8 cellular contexts compared by ENCODE assay signal in genomic region chr2:210072922-210073509, GRCh38.
DNase-seq lines count a peak whose midpoint lies in the region; ATAC-seq and TF ChIP-seq lines count a peak whose summit lies in the region.

No MANE protein-coding gene starts in this region.

- H3K9me2 ChIP-seq in OCI-LY7 (ENCODE audit: insufficient read depth, low read length) = no peaks in the 10 kb centered on the region

- H3K4me1 Mint-ChIP-seq in Caco-2 (ENCODE audit: low read depth, unreplicated experiment) = peaks cover 6% of the 10 kb centered on the region

- no peaks in the 10 kb centered on the region for H3K27me3 Mint-ChIP-seq in Caco-2 (ENCODE audit: insufficient read depth, unreplicated experiment)

- BruUV-seq in Caco-2 (replicated peaks; lab: Mats Ljungman, UMichigan) (no TSS peak), OCI-LY7 (replicated peaks; lab: Mats Ljungman, UMichigan) (no TSS peak)

- no peak for TF ChIP-seq EP300 in esophagus muscularis mucosa (IDR thresholded peaks at IDR 0.05)

- H2AFZ ChIP-seq in OCI-LY7 (ENCODE audit: low read length) = peak overlapping the region; percentile 28; the same call in 1 of the 2 replicates

- H3K27ac Mint-ChIP-seq in Caco-2 (ENCODE audit: unreplicated experiment) = no peak overlapping the region

- POLR2A ChIA-PET in Caco-2 (lab: Charles Lee) (no interaction called here), OCI-LY7 (lab: Charles Lee) (interaction anchor here (0.7 kb wide), 1 partner anchor 68 kb away, joined by 3 read pairs; no protein-coding TSS in a partner anchor)

- DNase-seq in Caco-2 (peak in 1 of 2 experiments; percentile 26), OCI-LY7 (ENCODE audit: low spot score) (peak; percentile 58), esophagus muscularis mucosa (ENCODE audit: extremely low spot score) (no peak), retinal pigment epithelial cell (ENCODE audit: low read depth) (peak; percentile 2), vagina (ENCODE audit: extremely low spot score in 2 of 2) (no peak)
- DNase-seq in stimulated activated CD4-positive, alpha-beta T cell treated with anti-CD3 and anti-CD28 coated beads, Interleukin-12 subunit alpha, Interleukin-12 subunit beta, amount 100 ng/mL, for 4 hours = no peak

- H3K27ac ChIP-seq in OCI-LY7 (ENCODE audit: low read depth, low read length, poor library complexity, severe bottlenecking) (no peak overlapping the region), esophagus muscularis mucosa (replicated peaks in 1 of 4) (no peak overlapping the region), vagina (no peak overlapping the region)

- intact Hi-C loops in Caco-2 (cut with micrococcal nuclease; ENCODE audit: unreplicated experiment) = loop anchor here (1.0 to 5.0 kb wide), 2 partner anchors 96 to 122 kb away; no protein-coding TSS in a partner anchor
- intact Hi-C loops in OCI-LY7 (cut with micrococcal nuclease; ENCODE audit: unreplicated experiment) = loop anchor here (1.0 to 5.0 kb wide), 2 partner anchors 96 to 122 kb away; no protein-coding TSS in a partner anchor
- intact Hi-C loops in esophagus muscularis mucosa (cut with DNase I) = loop anchor here (2.0 kb wide), 1 partner anchor 124 kb away; no protein-coding TSS in a partner anchor
- intact Hi-C loops in vagina (cut with DNase I) = no loop called here

- WGBS in esophagus muscularis mucosa = 29% methylated on average over 2 of the region's 2 CpGs

- no peak for TF ChIP-seq POLR2A in esophagus muscularis mucosa (IDR thresholded peaks at IDR 0.05; ENCODE audit: low read depth)
- TF ChIP-seq POLR2A in vagina (IDR thresholded peaks at IDR 0.05) = no peak

- no peaks in the 10 kb centered on the region for H3K79me2 ChIP-seq in OCI-LY7 (ENCODE audit: insufficient read depth, low read depth, low read length)

- H4K20me1 ChIP-seq in OCI-LY7 (ENCODE audit: insufficient read depth, low read length) = no peaks in the 10 kb centered on the region

- H3K9me3 Mint-ChIP-seq in Caco-2 (ENCODE audit: unreplicated experiment) = no peaks in the 10 kb centered on the region

- CTCF ChIA-PET in Caco-2 (lab: Charles Lee) = interaction anchor here (1.5 kb wide), 1 partner anchor 126 kb away, joined by 6 read pairs; no protein-coding TSS in a partner anchor
- CTCF ChIA-PET in OCI-LY7 (lab: Charles Lee; ENCODE audit: unreplicated experiment) = no interaction called here

- peaks cover 5% of the 10 kb centered on the region for H3K36me3 Mint-ChIP-seq in Caco-2 (ENCODE audit: insufficient read depth, unreplicated experiment)

- no peak overlapping the region for H3K4me3 Mint-ChIP-seq in Caco-2 (ENCODE audit: unreplicated experiment)

- H3K4me1 ChIP-seq in Caco-2 = peaks cover 8% of the 10 kb centered on the region; the same call in 1 of the 2 replicates
- no peaks in the 10 kb centered on the region for H3K4me1 ChIP-seq in OCI-LY7 (ENCODE audit: insufficient read depth, low read length, poor library complexity, severe bottlenecking)
- peaks cover 0 to 3% (median 0%) of the 10 kb centered on the region in 4 donors for H3K4me1 ChIP-seq in esophagus muscularis mucosa
- no peaks in the 10 kb centered on the region for H3K4me1 ChIP-seq in vagina

- H3K4me3 ChIP-seq in Caco-2 (ENCODE audit: low read depth, low read length) = no peak overlapping the region
- H3K4me3 ChIP-seq in OCI-LY7 (ENCODE audit: low read depth, low read length, poor library complexity, severe bottlenecking) = no peak overlapping the region
- H3K4me3 ChIP-seq in esophagus muscularis mucosa = no peak overlapping the region
- no peak overlapping the region for H3K4me3 ChIP-seq in retinal pigment epithelial cell (ENCODE audit: low read length)
- H3K4me3 ChIP-seq in vagina = no peak overlapping the region

- no peak overlapping the region for H3K4me2 ChIP-seq in OCI-LY7 (ENCODE audit: low read length)

- no peaks in the 10 kb centered on the region for H3K36me3 ChIP-seq in Caco-2 (ENCODE audit: control insufficient read depth, insufficient read depth, low read length)
- H3K36me3 ChIP-seq in OCI-LY7 (ENCODE audit: insufficient read depth, low read length) = no peaks in the 10 kb centered on the region
- H3K36me3 ChIP-seq in esophagus muscularis mucosa = no peaks in the 10 kb centered on the region
- no peaks in the 10 kb centered on the region for H3K36me3 ChIP-seq in vagina

- H3K9me3 ChIP-seq in Caco-2 (no peaks in the 10 kb centered on the region), OCI-LY7 (ENCODE audit: low read length) (no peaks in the 10 kb centered on the region), esophagus muscularis mucosa (no peaks in the 10 kb centered on the region), vagina (no peaks in the 10 kb centered on the region)

- H3K27me3 ChIP-seq in Caco-2 (replicated peaks; ENCODE audit: control insufficient read depth, insufficient read depth, low read length) (no peaks in the 10 kb centered on the region), esophagus muscularis mucosa (no peaks in the 10 kb centered on the region), vagina (no peaks in the 10 kb centered on the region)

- peak; percentile 29 to 69 for TF ChIP-seq CTCF in Caco-2 (IDR thresholded peaks at IDR 0.05; ENCODE audit: insufficient read depth in 1 of 2, low read depth in 1 of 2, low read length in 1 of 2, severe bottlenecking in 1 of 2, unreplicated experiment in 1 of 2)
- TF ChIP-seq CTCF in OCI-LY7 (conservative IDR thresholded peaks at IDR 0.05; ENCODE audit: low read length) = peak; percentile 90
- TF ChIP-seq CTCF in esophagus muscularis mucosa (IDR thresholded peaks at IDR 0.05) = peak; percentile 37 to 54 (median 38)
- TF ChIP-seq CTCF in retinal pigment epithelial cell (conservative IDR thresholded peaks at IDR 0.05; ENCODE audit: low read depth, low read length) = peak; percentile 73
- TF ChIP-seq CTCF in vagina (IDR thresholded peaks at IDR 0.05) = peak in 1 of 3 experiments; percentile 16

- ATAC-seq in GM19043 (IDR thresholded peaks at IDR 0.05; ENCODE audit: low read depth, unreplicated experiment) (peak; percentile 77), HG03159 (IDR thresholded peaks at IDR 0.05; ENCODE audit: unreplicated experiment) (peak; percentile 83)

Comparison
In these comparisons a context has a peak if more than half of its experiments do, and no peak if none do; other contexts are left out.
1. DNase-seq: peak in OCI-LY7 (single experiment) and retinal pigment epithelial cell (single experiment); none in esophagus muscularis mucosa (single experiment), vagina (0 of 2) and stimulated activated CD4-positive, alpha-beta T cell treated with anti-CD3 and anti-CD28 coated beads, Interleukin-12 subunit alpha, Interleukin-12 subunit beta, amount 100 ng/mL, for 4 hours (single experiment).